1 cellular context compared by ENCODE assay signal in genomic region chr4:56544573-56545131, GRCh38.
TF ChIP-seq lines count a peak whose summit lies in the region.

No MANE protein-coding gene starts in this region.

TF ChIP-seq in HepG2, 621 proteins besides CTCF, POLR2A, EP300 and RAD21 (continued from another document and continues in another):
- TF ChIP-seq ZHX2 (IDR thresholded peaks at IDR 0.05; ENCODE audit: low read depth): no peak
- TF ChIP-seq ZHX2 (CRISPR knock-in tag; IDR thresholded peaks at IDR 0.05; ENCODE audit: borderline replicate concordance): no peak
- TF ChIP-seq, protein P1, sequence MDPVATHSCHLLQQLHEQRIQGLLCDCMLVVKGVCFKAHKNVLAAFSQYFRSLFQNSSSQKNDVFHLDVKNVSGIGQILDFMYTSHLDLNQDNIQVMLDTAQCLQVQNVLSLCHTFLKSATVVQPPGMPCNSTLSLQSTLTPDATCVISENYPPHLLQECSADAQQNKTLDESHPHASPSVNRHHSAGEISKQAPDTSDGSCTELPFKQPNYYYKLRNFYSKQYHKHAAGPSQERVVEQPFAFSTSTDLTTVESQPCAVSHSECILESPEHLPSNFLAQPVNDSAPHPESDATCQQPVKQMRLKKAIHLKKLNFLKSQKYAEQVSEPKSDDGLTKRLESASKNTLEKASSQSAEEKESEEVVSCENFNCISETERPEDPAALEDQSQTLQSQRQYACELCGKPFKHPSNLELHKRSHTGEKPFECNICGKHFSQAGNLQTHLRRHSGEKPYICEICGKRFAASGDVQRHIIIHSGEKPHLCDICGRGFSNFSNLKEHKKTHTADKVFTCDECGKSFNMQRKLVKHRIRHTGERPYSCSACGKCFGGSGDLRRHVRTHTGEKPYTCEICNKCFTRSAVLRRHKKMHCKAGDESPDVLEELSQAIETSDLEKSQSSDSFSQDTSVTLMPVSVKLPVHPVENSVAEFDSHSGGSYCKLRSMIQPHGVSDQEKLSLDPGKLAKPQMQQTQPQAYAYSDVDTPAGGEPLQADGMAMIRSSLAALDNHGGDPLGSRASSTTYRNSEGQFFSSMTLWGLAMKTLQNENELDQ (CRISPR knock-in tag; IDR thresholded peaks at IDR 0.05; ENCODE audit: borderline replicate concordance): no peak
- TF ChIP-seq ZMYM3 (CRISPR knock-in tag; IDR thresholded peaks at IDR 0.05): peak; percentile 55; the same call in 1 of the 2 replicates
- TF ChIP-seq, protein P2, sequence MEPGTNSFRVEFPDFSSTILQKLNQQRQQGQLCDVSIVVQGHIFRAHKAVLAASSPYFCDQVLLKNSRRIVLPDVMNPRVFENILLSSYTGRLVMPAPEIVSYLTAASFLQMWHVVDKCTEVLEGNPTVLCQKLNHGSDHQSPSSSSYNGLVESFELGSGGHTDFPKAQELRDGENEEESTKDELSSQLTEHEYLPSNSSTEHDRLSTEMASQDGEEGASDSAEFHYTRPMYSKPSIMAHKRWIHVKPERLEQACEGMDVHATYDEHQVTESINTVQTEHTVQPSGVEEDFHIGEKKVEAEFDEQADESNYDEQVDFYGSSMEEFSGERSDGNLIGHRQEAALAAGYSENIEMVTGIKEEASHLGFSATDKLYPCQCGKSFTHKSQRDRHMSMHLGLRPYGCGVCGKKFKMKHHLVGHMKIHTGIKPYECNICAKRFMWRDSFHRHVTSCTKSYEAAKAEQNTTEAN (CRISPR knock-in tag; conservative IDR thresholded peaks at IDR 0.05): no peak
- TF ChIP-seq PHF8 (CRISPR knock-in tag; IDR thresholded peaks at IDR 0.05): peak; percentile 52
- TF ChIP-seq ZNF792 (CRISPR knock-in tag; IDR thresholded peaks at IDR 0.05): peak; percentile 71; the same call in 1 of the 2 replicates
- TF ChIP-seq ZNF768 (CRISPR knock-in tag; IDR thresholded peaks at IDR 0.05): peak; percentile 81; the same call in 1 of the 2 replicates
- TF ChIP-seq ZUFSP (CRISPR knock-in tag; IDR thresholded peaks at IDR 0.05; ENCODE audit: borderline replicate concordance): no peak
- peak; percentile 78; the same call in 1 of the 2 replicates for TF ChIP-seq ZNF552 (CRISPR knock-in tag; IDR thresholded peaks at IDR 0.05; ENCODE audit: borderline replicate concordance)
- TF ChIP-seq SNAI1 (CRISPR knock-in tag; IDR thresholded peaks at IDR 0.05; ENCODE audit: borderline replicate concordance): no peak
- TF ChIP-seq ZFP41 (CRISPR knock-in tag; IDR thresholded peaks at IDR 0.05; ENCODE audit: borderline replicate concordance): no peak; the same call in 1 of the 2 replicates
- TF ChIP-seq ZNF33B (CRISPR knock-in tag; IDR thresholded peaks at IDR 0.05): 0 out of 2 replicates have a peak, but pooled peaks have one; percentile 51
- no peak for TF ChIP-seq HNRNPK (IDR thresholded peaks at IDR 0.05; ENCODE audit: low read depth, low read length, poor library complexity, severe bottlenecking)
- TF ChIP-seq ARNT (IDR thresholded peaks at IDR 0.05): no peak
- TF ChIP-seq CHD4 (IDR thresholded peaks at IDR 0.05; ENCODE audit: borderline replicate concordance, low read length): no peak
- TF ChIP-seq ZIK1 (CRISPR knock-in tag; IDR thresholded peaks at IDR 0.05; ENCODE audit: borderline replicate concordance, low read depth): no peak
- TF ChIP-seq ZBTB3 (CRISPR knock-in tag; IDR thresholded peaks at IDR 0.05; ENCODE audit: borderline replicate concordance, low read depth): no peak
- TF ChIP-seq ZNF589 (CRISPR knock-in tag; conservative IDR thresholded peaks at IDR 0.05): no peak
- no peak for TF ChIP-seq FOXP1 (IDR thresholded peaks at IDR 0.05)
- TF ChIP-seq FOXP1 (CRISPR knock-in tag; IDR thresholded peaks at IDR 0.05): no peak
- no peak for TF ChIP-seq FLYWCH1 (CRISPR knock-in tag; IDR thresholded peaks at IDR 0.05)
- peak; percentile 92; the same call in 1 of the 2 replicates for TF ChIP-seq ZNF691 (CRISPR knock-in tag; IDR thresholded peaks at IDR 0.05; ENCODE audit: borderline replicate concordance, low read depth)
- TF ChIP-seq ZNF556 (CRISPR knock-in tag; IDR thresholded peaks at IDR 0.05; ENCODE audit: borderline replicate concordance): peak; percentile 65; the same call in 1 of the 2 replicates
- TF ChIP-seq, protein P3, sequence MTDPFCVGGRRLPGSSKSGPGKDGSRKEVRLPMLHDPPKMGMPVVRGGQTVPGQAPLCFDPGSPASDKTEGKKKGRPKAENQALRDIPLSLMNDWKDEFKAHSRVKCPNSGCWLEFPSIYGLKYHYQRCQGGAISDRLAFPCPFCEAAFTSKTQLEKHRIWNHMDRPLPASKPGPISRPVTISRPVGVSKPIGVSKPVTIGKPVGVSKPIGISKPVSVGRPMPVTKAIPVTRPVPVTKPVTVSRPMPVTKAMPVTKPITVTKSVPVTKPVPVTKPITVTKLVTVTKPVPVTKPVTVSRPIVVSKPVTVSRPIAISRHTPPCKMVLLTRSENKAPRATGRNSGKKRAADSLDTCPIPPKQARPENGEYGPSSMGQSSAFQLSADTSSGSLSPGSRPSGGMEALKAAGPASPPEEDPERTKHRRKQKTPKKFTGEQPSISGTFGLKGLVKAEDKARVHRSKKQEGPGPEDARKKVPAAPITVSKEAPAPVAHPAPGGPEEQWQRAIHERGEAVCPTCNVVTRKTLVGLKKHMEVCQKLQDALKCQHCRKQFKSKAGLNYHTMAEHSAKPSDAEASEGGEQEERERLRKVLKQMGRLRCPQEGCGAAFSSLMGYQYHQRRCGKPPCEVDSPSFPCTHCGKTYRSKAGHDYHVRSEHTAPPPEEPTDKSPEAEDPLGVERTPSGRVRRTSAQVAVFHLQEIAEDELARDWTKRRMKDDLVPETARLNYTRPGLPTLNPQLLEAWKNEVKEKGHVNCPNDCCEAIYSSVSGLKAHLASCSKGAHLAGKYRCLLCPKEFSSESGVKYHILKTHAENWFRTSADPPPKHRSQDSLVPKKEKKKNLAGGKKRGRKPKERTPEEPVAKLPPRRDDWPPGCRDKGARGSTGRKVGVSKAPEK (CRISPR knock-in tag; IDR thresholded peaks at IDR 0.05; ENCODE audit: borderline replicate concordance): peak; percentile 74; the same call in 1 of the 2 replicates
- no peak for TF ChIP-seq SNAPC2 (CRISPR knock-in tag; IDR thresholded peaks at IDR 0.05)
- peak; percentile 80 for TF ChIP-seq YY1 (IDR thresholded peaks at IDR 0.05; ENCODE audit: insufficient read depth, insufficient replicate concordance, low read depth, low read length)
- TF ChIP-seq ISX (CRISPR knock-in tag; conservative IDR thresholded peaks at IDR 0.05): no peak
- TF ChIP-seq NONO (IDR thresholded peaks at IDR 0.05): no peak
- peak; percentile 81 for TF ChIP-seq NONO (CRISPR knock-in tag; conservative IDR thresholded peaks at IDR 0.05)
- TF ChIP-seq ZNF205 (CRISPR knock-in tag; IDR thresholded peaks at IDR 0.05): peak; percentile 58; the same call in 1 of the 2 replicates
- no peak for TF ChIP-seq ATF5 (CRISPR knock-in tag; IDR thresholded peaks at IDR 0.05; ENCODE audit: low read depth)
- TF ChIP-seq ZNF652 (CRISPR knock-in tag; IDR thresholded peaks at IDR 0.05; ENCODE audit: borderline replicate concordance, low read depth): no peak
- peak; percentile 84 for TF ChIP-seq ZNF350 (CRISPR knock-in tag; IDR thresholded peaks at IDR 0.05; ENCODE audit: borderline replicate concordance, low read depth)
- TF ChIP-seq ZNF280D (CRISPR knock-in tag; IDR thresholded peaks at IDR 0.05): no peak
- TF ChIP-seq NFYB (CRISPR knock-in tag; IDR thresholded peaks at IDR 0.05): peak; percentile 11; the same call in 1 of the 2 replicates
- TF ChIP-seq SP1 (IDR thresholded peaks at IDR 0.05): no peak
- 0 out of 2 replicates have a peak, but pooled peaks have one; percentile 23 for TF ChIP-seq SP1 (CRISPR knock-in tag; IDR thresholded peaks at IDR 0.05)
- TF ChIP-seq ZFYVE20 (CRISPR knock-in tag; IDR thresholded peaks at IDR 0.05; ENCODE audit: borderline replicate concordance, low read depth): no peak
- peak in 1 of 2 experiments; percentile 78; a peak in 1 of 4 replicates for TF ChIP-seq KLF16 (CRISPR knock-in tag; IDR thresholded peaks at IDR 0.05)
- peak; percentile 79 for TF ChIP-seq ZNF331 (CRISPR knock-in tag; IDR thresholded peaks at IDR 0.05)
- TF ChIP-seq PHF21A (CRISPR knock-in tag; IDR thresholded peaks at IDR 0.05): peak; percentile 63
- TF ChIP-seq MAF1 (CRISPR knock-in tag; IDR thresholded peaks at IDR 0.05; ENCODE audit: borderline replicate concordance): 0 out of 2 replicates have a peak, but pooled peaks have one; percentile 53
- peak; percentile 48; the same call in 1 of the 2 replicates for TF ChIP-seq CEBPG (CRISPR knock-in tag; IDR thresholded peaks at IDR 0.05)
